ENCODE assay signal across 11 cellular contexts in the genomic region with DNA sequence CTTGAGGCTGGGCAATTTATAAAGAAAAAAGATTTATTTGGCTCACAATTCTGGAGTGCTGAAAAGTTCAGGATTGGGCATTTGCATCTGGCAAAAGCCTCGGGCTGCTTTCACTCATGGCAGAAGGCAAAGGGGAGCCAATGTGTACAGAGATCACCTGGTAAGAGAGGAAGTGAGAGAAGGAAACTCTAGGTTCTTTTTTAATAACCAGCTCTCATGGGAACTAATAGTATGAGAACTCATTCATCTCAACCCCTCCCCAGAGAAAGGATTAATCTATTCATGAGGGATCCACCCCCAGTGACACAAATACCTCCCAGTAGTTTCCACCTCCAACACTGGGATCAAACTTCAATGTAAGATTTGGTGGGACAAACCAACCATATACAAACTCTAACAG.
DNase-seq lines count a peak whose midpoint lies in the region; ATAC-seq lines count a peak whose summit lies in the region.
"Had no signal": no experiment of that assay in that cellular context is flagged by ENCODE, and none has a peak within 500 bp of the region (broad histone marks: within the 10 kb centered on the region; RNA-seq: fewer than 3 reads in every experiment).

No MANE protein-coding gene starts in this region.

- ATAC-seq in HG02610 (IDR thresholded peaks at IDR 0.05; ENCODE audit: unreplicated experiment) (peak; percentile 63), HG03469 (IDR thresholded peaks at IDR 0.05; ENCODE audit: unreplicated experiment) (peak; percentile 64)

- DNase-seq in NCI-H510A treated with DMSO at 0.1 percent for 48 hours (lab: John Stamatoyannopoulos, UW) (peak; percentile 11), NCI-H510A (lab: John Stamatoyannopoulos, UW) (no peak), iPS-NIHi7 (ENCODE audit: extremely low spot score) (no peak), A172 (ENCODE audit: low spot score) (no peak)
- no peak for DNase-seq in stimulated activated CD4-positive, alpha-beta T cell treated with anti-CD3 and anti-CD28 coated beads, Interleukin-2, amount 100 ng/mL, for 48 hours
- no peak for DNase-seq in activated CD4-positive, alpha-beta T cell treated with anti-CD3 and anti-CD28 coated beads for 1 hour
- DNase-seq: activated CD4-positive, alpha-beta T cell treated with anti-CD3 and anti-CD28 coated beads, Interleukin-2, amount 50 U/mL, for 1 hour; anterior cingulate cortex; MM.1S had no signal
